In genomic region chr9:111798786-111799185, GRCh38 we compare ENCODE assay signal across 16 cellular contexts. TPM values are rescaled to one million over a fixed set of nuclear protein-coding genes. Genes with fewer than 3 reads are reported as not detected.
DNase-seq lines count a peak whose midpoint lies in the region; ATAC-seq and TF ChIP-seq lines count a peak whose summit lies in the region.
"Had no signal": no experiment of that assay in that cellular context is flagged by ENCODE, and none has a peak within 500 bp of the region (broad histone marks: within the 10 kb centered on the region; RNA-seq: fewer than 3 reads in every experiment).

No MANE protein-coding gene starts in this region.

- CTCF ChIA-PET in HEK293 (lab: Yijun Ruan, JAX), result no interaction called here

- in situ Hi-C loops in astrocyte of the spinal cord (cut with HindIII; ENCODE audit: low sequenced_read_pairs), result no loop called here

- intact Hi-C loops in sciatic nerve (cut with DNase I), result no loop called here

- H3K4me1 ChIP-seq in HEK293 (ENCODE audit: control insufficient read depth, insufficient read depth, low read length), result no peaks in the 10 kb centered on the region

- DNase-seq in AG08396 (ENCODE audit: low spot score) (peak; percentile 16), astrocyte of the spinal cord (ENCODE audit: low read depth, low spot score) (peak; percentile 30), hepatic stellate cell (ENCODE audit: low spot score) (peak; percentile 11), Ammon's horn (ENCODE audit: low spot score) (no peak), sciatic nerve (ENCODE audit: low spot score) (no peak), DMS79 treated with DMSO at 0.1 percent for 48 hours (lab: John Stamatoyannopoulos, UW) (no peak)
- DNase-seq: activated CD4-positive, alpha-beta memory T cell treated with anti-CD3 and anti-CD28 coated beads for 36 hours; Calu3; mesendoderm; NCI-H774; stimulated activated naive CD8-positive, alpha-beta T cell treated with anti-CD3 and anti-CD28 coated beads, Interleukin-15, amount 100 ng/mL, for 72 hours; T-cell had no signal

- H3K4me3 ChIP-seq in HEK293 (ENCODE audit: low read depth, low read length), result no peak overlapping the region
- no peak overlapping the region for H3K4me3 ChIP-seq in astrocyte of the spinal cord (ENCODE audit: low read depth, low read length)

- no peaks in the 10 kb centered on the region for H3K36me3 ChIP-seq in HEK293 (ENCODE audit: control insufficient read depth in 2 of 2, insufficient read depth in 1 of 2, low read length in 2 of 2)

- TF ChIP-seq CTCF in HEK293 (tag by site-specific recombination; IDR thresholded peaks at IDR 0.05), result no peak
- TF ChIP-seq CTCF in astrocyte of the spinal cord (IDR thresholded peaks at IDR 0.05; ENCODE audit: low read depth, low read length), result no peak

- H3K27ac ChIP-seq in HEK293 (ENCODE audit: extremely low read depth, low read depth, low read length), result no peak overlapping the region
- H3K27ac ChIP-seq: VCaP had no signal

- POLR2A ChIA-PET in HEK293 (lab: Yijun Ruan, JAX), result no interaction called here

- H3K9me3 ChIP-seq in HEK293 (ENCODE audit: control insufficient read depth, insufficient read depth, low read depth, low read length), result no peaks in the 10 kb centered on the region

- no peak for ATAC-seq in HG02870 (IDR thresholded peaks at IDR 0.05; ENCODE audit: unreplicated experiment)
- no peak for ATAC-seq in sciatic nerve
- ATAC-seq: HepG2; stimulated activated naive CD8-positive, alpha-beta T cell treated with anti-CD3 and anti-CD28 coated beads, Interleukin-15, amount 100 ng/mL, for 72 hours; T-cell had no signal

TF ChIP-seq in HEK293, 187 proteins besides CTCF, POLR2A, EP300 and RAD21:
- TF ChIP-seq ZNF558 (tag by site-specific recombination; IDR thresholded peaks at IDR 0.05) (peak; percentile 66; the same call in 1 of the 2 replicates), ZNF785 (tag by site-specific recombination; IDR thresholded peaks at IDR 0.05) (no peak), ZNF629 (tag by site-specific recombination; IDR thresholded peaks at IDR 0.05) (0 out of 2 replicates have a peak, but pooled peaks have one; percentile 23), MEIS1 (CRISPR knock-in tag; IDR thresholded peaks at IDR 0.05; ENCODE audit: borderline replicate concordance) (no peak), ZFP69B (tag by site-specific recombination; IDR thresholded peaks at IDR 0.05) (0 out of 2 replicates have a peak, but pooled peaks have one; percentile 14), ZNF24 (tag by site-specific recombination; IDR thresholded peaks at IDR 0.05) (no peak), ZNF670 (tag by site-specific recombination; IDR thresholded peaks at IDR 0.05; ENCODE audit: low read depth) (no peak), ZNF660 (tag by site-specific recombination; IDR thresholded peaks at IDR 0.05) (0 out of 2 replicates have a peak, but pooled peaks have one; percentile 24)

RNA-seq across cellular contexts. Expression of gene SHOC1, which starts 4.0 kb away (rescaled TPM):
- total RNA-seq in sciatic nerve, result not detected
- total RNA-seq: activated CD4-positive, alpha-beta memory T cell treated with anti-CD3 and anti-CD28 coated beads for 36 hours; Calu3; HepG2; T-cell had no signal

Comparison
In these comparisons a context has a peak if more than half of its experiments do, and no peak if none do; other contexts are left out.
1. DNase-seq: peak in AG08396 (single experiment), astrocyte of the spinal cord (single experiment) and hepatic stellate cell (single experiment); none in Ammon's horn (single experiment), sciatic nerve (single experiment) and DMS79 treated with DMSO at 0.1 percent for 48 hours (single experiment).